In genomic region chr6:27605401-27606342, GRCh38 we compare ENCODE assay signal across 8 cellular contexts.
DNase-seq lines count a peak whose midpoint lies in the region; ATAC-seq lines count a peak whose summit lies in the region.

No MANE protein-coding gene starts in this region.

- no peak for ATAC-seq in GM19455 (IDR thresholded peaks at IDR 0.05; ENCODE audit: unreplicated experiment)
- no peak for ATAC-seq in HG03442 (IDR thresholded peaks at IDR 0.05; ENCODE audit: unreplicated experiment)

- H3K4me1 Mint-ChIP-seq in activated naive CD8-positive, alpha-beta T cell (ENCODE audit: low read depth), result peaks cover 23% of the 10 kb centered on the region

- peak; percentile 53 for DNase-seq in G401 (ENCODE audit: low spot score)
- peak; percentile 82 for DNase-seq in HS-5 (ENCODE audit: low read depth)
- peak; percentile 12 to 62 for DNase-seq in lung microvascular endothelial cell (ENCODE audit: low read depth in 2 of 2)
- no peak for DNase-seq in UCSD-AML1 (lab: John Stamatoyannopoulos, UW; ENCODE audit: unreplicated experiment)
- no peak for DNase-seq in SK-N-DZ (ENCODE audit: low spot score)

- no peaks in the 10 kb centered on the region for H3K36me3 Mint-ChIP-seq in activated naive CD8-positive, alpha-beta T cell

- H3K9me3 Mint-ChIP-seq in activated naive CD8-positive, alpha-beta T cell (ENCODE audit: low read depth), result no peaks in the 10 kb centered on the region

- peak overlapping the region; percentile 85 for H3K27ac Mint-ChIP-seq in activated naive CD8-positive, alpha-beta T cell

- peaks cover 46% of the 10 kb centered on the region for H3K27me3 Mint-ChIP-seq in activated naive CD8-positive, alpha-beta T cell

- peak overlapping the region; percentile 44 for H3K4me3 Mint-ChIP-seq in activated naive CD8-positive, alpha-beta T cell

- in situ Hi-C loops in G401 (cut with HindIII; ENCODE audit: low sequenced_read_pairs), result loop anchor here (25.0 kb wide), 1 partner anchor 93 kb away; no protein-coding TSS in a partner anchor

Comparison
In these comparisons a context has a peak if more than half of its experiments do, and no peak if none do; other contexts are left out.
1. DNase-seq: peak in G401 (single experiment), HS-5 (single experiment) and lung microvascular endothelial cell (2 of 2); none in UCSD-AML1 (single experiment) and SK-N-DZ (single experiment).